In genomic region chr12:29725587-29726320, GRCh38 we compare ENCODE assay signal across 10 cellular contexts. TPM values are rescaled to one million over a fixed set of nuclear protein-coding genes. Genes with fewer than 3 reads are reported as not detected.
DNase-seq lines count a peak whose midpoint lies in the region; ATAC-seq and TF ChIP-seq lines count a peak whose summit lies in the region.
"Had no signal": no experiment of that assay in that cellular context is flagged by ENCODE, and none has a peak within 500 bp of the region (broad histone marks: within the 10 kb centered on the region; RNA-seq: fewer than 3 reads in every experiment).

No MANE protein-coding gene starts in this region.

- intact Hi-C loops in thyroid gland (cut with DNase I) (no loop called here), PC-9 (cut with micrococcal nuclease; ENCODE audit: unreplicated experiment) (no loop called here)

- H3K4me1 Mint-ChIP-seq in brain, result peaks cover 53% of the 10 kb centered on the region

- no peak for TF ChIP-seq POLR2A in thyroid gland (IDR thresholded peaks at IDR 0.05)

- no peak for TF ChIP-seq CTCF in brain (conservative IDR thresholded peaks at IDR 0.05)
- TF ChIP-seq CTCF in thyroid gland (IDR thresholded peaks at IDR 0.05), result no peak
- no peak for TF ChIP-seq CTCF in PC-9 (conservative IDR thresholded peaks at IDR 0.05)

- H3K9me3 ChIP-seq in thyroid gland (no peaks in the 10 kb centered on the region), PC-9 (ENCODE audit: insufficient read depth, low read depth) (no peaks in the 10 kb centered on the region)

- H2AFZ ChIP-seq in PC-9, result no peak overlapping the region

- no peak overlapping the region for H3K4me3 ChIP-seq in thyroid gland (replicated peaks in 1 of 3)
- no peak overlapping the region for H3K4me3 ChIP-seq in PC-9

- WGBS in thyroid gland, 2 donors, result 30 to 42% methylated on average over 6 of the region's 6 CpGs

- DNase-seq in thyroid gland (peak; percentile 27 to 59), PC-9 (no peak)
- DNase-seq: amniotic stem cell, mesendoderm had no signal

- peaks cover 4% of the 10 kb centered on the region for H3K36me3 Mint-ChIP-seq in brain

- H3F3A ChIP-seq in PC-9 (ENCODE audit: insufficient read depth, low read depth), result no peaks in the 10 kb centered on the region

- no peaks in the 10 kb centered on the region for H3K9me2 ChIP-seq in PC-9 (ENCODE audit: insufficient read depth)

- CTCF ChIA-PET in PC-9 (lab: Charles Lee), result no interaction called here

- no peak for TF ChIP-seq RAD21 in Ishikawa (IDR thresholded peaks at IDR 0.05; ENCODE audit: low read depth)

- H3K36me3 ChIP-seq in thyroid gland (no peaks in the 10 kb centered on the region), PC-9 (ENCODE audit: low read depth) (no peaks in the 10 kb centered on the region)

- H3K4me2 ChIP-seq in PC-9, result no peak overlapping the region

- no peaks in the 10 kb centered on the region for H3K27me3 ChIP-seq in layer of hippocampus (ENCODE audit: control insufficient read depth, insufficient read depth, low read length)
- no peaks in the 10 kb centered on the region for H3K27me3 ChIP-seq in thyroid gland
- no peaks in the 10 kb centered on the region for H3K27me3 ChIP-seq in PC-9 (ENCODE audit: insufficient read depth, low read depth)

- H3K9me3 Mint-ChIP-seq in brain, result no peaks in the 10 kb centered on the region

- H3K4me3 Mint-ChIP-seq in brain, result peak overlapping the region; percentile 20 to 51 (median 29)

- TF ChIP-seq EP300 in Ishikawa (IDR thresholded peaks at IDR 0.05; ENCODE audit: borderline replicate concordance), result peak; percentile 46; the same call in 1 of the 2 replicates

- H3K4me1 ChIP-seq in thyroid gland (peaks cover 0 to 21% of the 10 kb centered on the region in 2 donors), PC-9 (replicated peaks; ENCODE audit: insufficient read depth) (no peaks in the 10 kb centered on the region)

- H4K20me1 ChIP-seq in PC-9 (ENCODE audit: insufficient read depth), result no peaks in the 10 kb centered on the region

- no peaks in the 10 kb centered on the region for H3K79me2 ChIP-seq in PC-9 (ENCODE audit: low read depth)

- ATAC-seq in HG03520 (IDR thresholded peaks at IDR 0.05; ENCODE audit: unreplicated experiment) (no peak), HG03457 (IDR thresholded peaks at IDR 0.05; ENCODE audit: unreplicated experiment) (no peak), esophagus mucosa (no peak)

- POLR2A ChIA-PET in PC-9 (lab: Charles Lee; ENCODE audit: unreplicated experiment), result no interaction called here

- peak overlapping the region; percentile 50 for H3K27ac ChIP-seq in layer of hippocampus (ENCODE audit: low read depth, low read length)
- H3K27ac ChIP-seq in thyroid gland, result peak overlapping the region in 2 of 3 donors; percentile 34 to 65
- no peak overlapping the region for H3K27ac ChIP-seq in PC-9

- no TSS peak for BruUV-seq in PC-9 (replicated peaks; lab: Mats Ljungman, UMichigan)

- H3K27me3 Mint-ChIP-seq in brain, result no peaks in the 10 kb centered on the region

- H3K27ac Mint-ChIP-seq in brain, result peak overlapping the region in 4 of 5 experiments; percentile 41 to 94 (median 83)

TF ChIP-seq in Ishikawa, 13 proteins besides CTCF, POLR2A, EP300 and RAD21:
- no peak for TF ChIP-seq USF1 (IDR thresholded peaks at IDR 0.05)
- peak; percentile 66; the same call in 1 of the 2 replicates for TF ChIP-seq FOXM1 (IDR thresholded peaks at IDR 0.05; ENCODE audit: borderline replicate concordance, low read depth)
- no peak for TF ChIP-seq TCF12 (IDR thresholded peaks at IDR 0.05; ENCODE audit: low read depth)
- TF ChIP-seq TEAD4 (IDR thresholded peaks at IDR 0.05), result peak; percentile 28; the same call in 1 of the 2 replicates
- TF ChIP-seq, protein P1, sequence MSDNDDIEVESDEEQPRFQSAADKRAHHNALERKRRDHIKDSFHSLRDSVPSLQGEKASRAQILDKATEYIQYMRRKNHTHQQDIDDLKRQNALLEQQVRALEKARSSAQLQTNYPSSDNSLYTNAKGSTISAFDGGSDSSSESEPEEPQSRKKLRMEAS (IDR thresholded peaks at IDR 0.05), result no peak
- TF ChIP-seq YY1 (IDR thresholded peaks at IDR 0.05; ENCODE audit: low read depth), result no peak
- TF ChIP-seq, protein P2, sequence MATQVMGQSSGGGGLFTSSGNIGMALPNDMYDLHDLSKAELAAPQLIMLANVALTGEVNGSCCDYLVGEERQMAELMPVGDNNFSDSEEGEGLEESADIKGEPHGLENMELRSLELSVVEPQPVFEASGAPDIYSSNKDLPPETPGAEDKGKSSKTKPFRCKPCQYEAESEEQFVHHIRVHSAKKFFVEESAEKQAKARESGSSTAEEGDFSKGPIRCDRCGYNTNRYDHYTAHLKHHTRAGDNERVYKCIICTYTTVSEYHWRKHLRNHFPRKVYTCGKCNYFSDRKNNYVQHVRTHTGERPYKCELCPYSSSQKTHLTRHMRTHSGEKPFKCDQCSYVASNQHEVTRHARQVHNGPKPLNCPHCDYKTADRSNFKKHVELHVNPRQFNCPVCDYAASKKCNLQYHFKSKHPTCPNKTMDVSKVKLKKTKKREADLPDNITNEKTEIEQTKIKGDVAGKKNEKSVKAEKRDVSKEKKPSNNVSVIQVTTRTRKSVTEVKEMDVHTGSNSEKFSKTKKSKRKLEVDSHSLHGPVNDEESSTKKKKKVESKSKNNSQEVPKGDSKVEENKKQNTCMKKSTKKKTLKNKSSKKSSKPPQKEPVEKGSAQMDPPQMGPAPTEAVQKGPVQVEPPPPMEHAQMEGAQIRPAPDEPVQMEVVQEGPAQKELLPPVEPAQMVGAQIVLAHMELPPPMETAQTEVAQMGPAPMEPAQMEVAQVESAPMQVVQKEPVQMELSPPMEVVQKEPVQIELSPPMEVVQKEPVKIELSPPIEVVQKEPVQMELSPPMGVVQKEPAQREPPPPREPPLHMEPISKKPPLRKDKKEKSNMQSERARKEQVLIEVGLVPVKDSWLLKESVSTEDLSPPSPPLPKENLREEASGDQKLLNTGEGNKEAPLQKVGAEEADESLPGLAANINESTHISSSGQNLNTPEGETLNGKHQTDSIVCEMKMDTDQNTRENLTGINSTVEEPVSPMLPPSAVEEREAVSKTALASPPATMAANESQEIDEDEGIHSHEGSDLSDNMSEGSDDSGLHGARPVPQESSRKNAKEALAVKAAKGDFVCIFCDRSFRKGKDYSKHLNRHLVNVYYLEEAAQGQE (IDR thresholded peaks at IDR 0.05; ENCODE audit: low read depth), result no peak
- TF ChIP-seq ZBTB7A (IDR thresholded peaks at IDR 0.05; ENCODE audit: low read depth), result no peak
- TF ChIP-seq CREB1 (IDR thresholded peaks at IDR 0.05; ENCODE audit: low read depth), result no peak
- no peak for TF ChIP-seq CEBPB (IDR thresholded peaks at IDR 0.05)
- TF ChIP-seq TAF1 (IDR thresholded peaks at IDR 0.05; ENCODE audit: low read depth), result no peak
- TF ChIP-seq NFIC (IDR thresholded peaks at IDR 0.05), result peak; percentile 53; the same call in 1 of the 2 replicates
- no peak for TF ChIP-seq EGR1 (IDR thresholded peaks at IDR 0.05)

RNA-seq across cellular contexts. Expression of gene TMTC1, which starts 58.0 kb away (rescaled TPM):
- 5.4 TPM for polyA plus RNA-seq in brain (ENCODE audit: insufficient read depth, low read depth, low replicate concordance)
- 10 to 100 TPM; 16.6 to 47.8 (median 25.6) TPM for total RNA-seq in thyroid gland
- total RNA-seq in esophagus mucosa, result 5.3 TPM
- total RNA-seq in PC-9 (2021), result 3.1 and 4.8 TPM in 2 replicates

Comparison
In these comparisons a context has a peak if more than half of its experiments do, and no peak if none do; other contexts are left out.
1. DNase-seq: peak in thyroid gland (2 of 2); none in PC-9 (0 of 2).